Comparison of ENCODE assay signal across 31 cellular contexts in the genomic region with DNA sequence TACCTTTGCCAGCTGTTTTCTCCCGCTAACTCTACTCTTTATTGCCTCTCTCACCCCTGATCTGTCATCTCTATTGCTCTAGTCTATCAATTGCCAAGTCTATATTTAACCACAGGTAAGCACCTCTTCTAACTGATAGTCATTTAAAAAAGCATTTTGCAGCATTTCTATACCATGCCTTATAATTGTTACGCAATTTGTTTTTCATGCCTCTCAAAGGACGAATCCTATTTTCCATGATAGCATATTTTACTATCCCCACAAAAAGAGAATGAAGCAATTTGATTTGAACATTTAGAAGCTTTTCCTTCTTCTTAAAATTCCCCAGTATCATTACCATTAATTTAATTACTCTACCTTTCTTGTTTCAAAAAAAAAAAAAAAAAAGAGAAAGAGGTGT.
"Had no signal": no experiment of that assay in that cellular context is flagged by ENCODE, and none has a peak within 500 bp of the region (broad histone marks: within the 10 kb centered on the region; RNA-seq: fewer than 3 reads in every experiment).

No MANE protein-coding gene starts in this region.

- H3K4me2 ChIP-seq: neural progenitor cell, smooth muscle cell had no signal

- H3K36me3 Mint-ChIP-seq: natural killer cell; stimulated activated memory B cell treated with anti-CD40 and anti-IgM and Interleukin-4, amounts not matched to agents 10 μg/mL and 1 μg/mL and 100 μg/mL, for 72 hours; type B pancreatic cell had no signal

- H3K27me3 ChIP-seq: neural progenitor cell, ovary, spleen, suprapubic skin, testis, tibial artery, transverse colon, upper lobe of right lung, uterus had no signal

- H3K4me1 ChIP-seq: neural progenitor cell, parathyroid adenoma, psoas muscle, spleen, suprapubic skin, testis, tibial artery, transverse colon, upper lobe of right lung, uterus had no signal

- H3K36me3 ChIP-seq: neural progenitor cell, ovary, spleen, suprapubic skin, tibial artery, transverse colon, upper lobe of right lung, uterus had no signal

- H3K4me3 ChIP-seq: neural progenitor cell, ovary, psoas muscle, skin epidermis, smooth muscle cell, spleen, suprapubic skin, testis, tibial artery, transverse colon, upper lobe of right lung, uterus had no signal

- H3K9me3 ChIP-seq: ovary, psoas muscle, suprapubic skin, testis, tibial artery, transverse colon, upper lobe of right lung, uterus had no signal

- H2AFZ ChIP-seq: parathyroid adenoma had no signal

- H3K27ac ChIP-seq: neural progenitor cell, ovary, parathyroid adenoma, psoas muscle, skin epidermis, spleen, suprapubic skin, testis, tibial artery, transverse colon, upper lobe of right lung, uterus had no signal

- H3K4me3 Mint-ChIP-seq: natural killer cell; nephron; neural progenitor cell; stimulated activated memory B cell treated with anti-CD40 and anti-IgM and Interleukin-4, amounts not matched to agents 10 μg/mL and 1 μg/mL and 100 μg/mL, for 72 hours; stimulated activated naive CD8-positive, alpha-beta T cell treated with anti-CD3 and anti-CD28 coated beads, Interleukin-15, amount 100 ng/mL, for 72 hours; type B pancreatic cell had no signal

- DNase-seq: natural killer cell; occipital lobe; ovary; posterior cingulate gyrus; psoas muscle; right cardiac atrium; spleen; stimulated activated CD4-positive, alpha-beta T cell treated with anti-CD3 and anti-CD28 coated beads, Interleukin-12 subunit alpha, Interleukin-12 subunit beta, amount 100 ng/mL, for 4 hours; stimulated activated CD4-positive, alpha-beta T cell treated with anti-CD3 and anti-CD28 coated beads, Interleukin-1b, Interleukin-23, amount 100 ng/mL, for 48 hours; stimulated activated CD4-positive, alpha-beta T cell treated with anti-CD3 and anti-CD28 coated beads, Interleukin-4, amount 100 ng/mL, for 1 hour; stimulated activated CD4-positive, alpha-beta T cell treated with anti-CD3 and anti-CD28 coated beads, Interleukin-4, amount 100 ng/mL, for 4 hours; stimulated activated CD8-positive, alpha-beta memory T cell treated with anti-CD3 and anti-CD28 coated beads, Interleukin-4, amount 100 ng/mL, for 48 hours; stimulated activated naive CD4-positive, alpha-beta T cell; stimulated activated naive CD8-positive, alpha-beta T cell treated with anti-CD3 and anti-CD28 coated beads, Interleukin-15, amount 100 ng/mL, for 72 hours; stimulated activated naive CD8-positive, alpha-beta T cell treated with anti-CD3 and anti-CD28 coated beads, Interleukin-15, Interleukin-2, amounts not matched to agents 100 U/mL and 50 U/mL, for 24 hours; substantia nigra; testis; tibial artery; transverse colon; upper lobe of right lung; uterus had no signal

- H3K27ac Mint-ChIP-seq: natural killer cell; nephron; neural progenitor cell; progenitor cell of endocrine pancreas; stimulated activated memory B cell treated with anti-CD40 and anti-IgM and Interleukin-4, amounts not matched to agents 10 μg/mL and 1 μg/mL and 100 μg/mL, for 72 hours; stimulated activated naive CD8-positive, alpha-beta T cell treated with anti-CD3 and anti-CD28 coated beads, Interleukin-15, amount 100 ng/mL, for 72 hours; type B pancreatic cell had no signal

- H3K27me3 Mint-ChIP-seq: progenitor cell of endocrine pancreas; stimulated activated memory B cell treated with anti-CD40 and anti-IgM and Interleukin-4, amounts not matched to agents 10 μg/mL and 1 μg/mL and 100 μg/mL, for 72 hours; stimulated activated naive CD8-positive, alpha-beta T cell treated with anti-CD3 and anti-CD28 coated beads, Interleukin-15, amount 100 ng/mL, for 72 hours; type B pancreatic cell had no signal

- H3K4me1 Mint-ChIP-seq: natural killer cell; nephron; stimulated activated memory B cell treated with anti-CD40 and anti-IgM and Interleukin-4, amounts not matched to agents 10 μg/mL and 1 μg/mL and 100 μg/mL, for 72 hours; stimulated activated naive CD8-positive, alpha-beta T cell treated with anti-CD3 and anti-CD28 coated beads, Interleukin-15, amount 100 ng/mL, for 72 hours had no signal

- ATAC-seq: natural killer cell; psoas muscle; right cardiac atrium; sciatic nerve; stimulated activated memory B cell treated with anti-CD40 and anti-IgM and Interleukin-4, amounts not matched to agents 10 μg/mL and 1 μg/mL and 100 μg/mL, for 72 hours; stimulated activated naive CD8-positive, alpha-beta T cell treated with anti-CD3 and anti-CD28 coated beads, Interleukin-15, amount 100 ng/mL, for 72 hours; stimulated activated naive CD8-positive, alpha-beta T cell treated with anti-CD3 and anti-CD28 coated beads, Interleukin-15, Interleukin-2, amounts not matched to agents 100 U/mL and 50 U/mL, for 24 hours; upper lobe of right lung had no signal

- H3K79me2 ChIP-seq: parathyroid adenoma had no signal

- H3K9ac ChIP-seq: neural progenitor cell, parathyroid adenoma had no signal
